In the genomic region with DNA sequence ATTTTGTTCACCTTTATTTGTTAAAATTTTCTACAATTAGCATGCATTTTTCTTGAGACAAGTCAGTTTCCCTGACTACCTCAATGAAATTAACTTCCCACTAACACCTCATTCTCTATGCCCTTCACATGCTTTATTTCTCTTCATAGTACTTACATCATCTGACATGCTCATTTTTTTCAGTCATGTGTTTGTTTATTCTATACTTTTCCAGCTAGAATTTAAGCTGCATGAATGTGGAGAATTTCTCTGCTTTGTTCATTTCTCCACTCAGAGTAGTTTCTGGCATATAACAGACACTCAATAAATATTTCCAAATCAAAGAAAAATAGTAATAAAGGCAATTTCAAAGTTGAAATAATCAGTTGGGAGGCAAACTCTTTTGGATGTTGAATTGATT, we compare ENCODE assay signal across 17 cellular contexts.
"Had no signal": no experiment of that assay in that cellular context is flagged by ENCODE, and none has a peak within 500 bp of the region (broad histone marks: within the 10 kb centered on the region; RNA-seq: fewer than 3 reads in every experiment).

No MANE protein-coding gene starts in this region.

- H3K27ac Mint-ChIP-seq: activated CD4-positive, alpha-beta T cell treated with anti-CD3 and anti-CD28 coated beads, Interleukin-2, amount 10 ng/mL, durations not matched to agents 24 days and 14 days; activated CD8-positive, alpha-beta T cell treated with anti-CD3 and anti-CD28 coated beads, Interleukin-2, amount 10 ng/mL, durations not matched to agents 7 days and 5 days; activated naive CD4-positive, alpha-beta T cell treated with anti-CD3 and anti-CD28 coated beads, Interleukin-2, amount 50 U/mL, for 24 hours; memory B cell; natural killer cell; stimulated activated effector memory CD8-positive, alpha-beta T cell treated with anti-CD3 and anti-CD28 coated beads, Interleukin-12 subunit alpha, Interleukin-12 subunit beta, amount 100 ng/mL, for 72 hours; T-helper 17 cell had no signal

- H3K9me3 Mint-ChIP-seq: activated CD4-positive, alpha-beta T cell treated with anti-CD3 and anti-CD28 coated beads, Interleukin-2, amount 10 ng/mL, durations not matched to agents 24 days and 14 days; activated naive CD4-positive, alpha-beta T cell treated with anti-CD3 and anti-CD28 coated beads, Interleukin-2, amount 50 U/mL, for 24 hours; memory B cell had no signal

- DNase-seq: activated CD4-positive, alpha-beta T cell treated with anti-CD3 and anti-CD28 coated beads, Interleukin-2, amount 10 ng/mL, durations not matched to agents 24 days and 14 days; activated CD8-positive, alpha-beta memory T cell treated with anti-CD3 and anti-CD28 coated beads, Interleukin-2, amount 50 U/mL, for 4 hours; activated CD8-positive, alpha-beta T cell treated with anti-CD3 and anti-CD28 coated beads, Interleukin-2, amount 10 ng/mL, durations not matched to agents 7 days and 5 days; activated effector memory CD4-positive, alpha-beta T cell treated with anti-CD3 and anti-CD28 coated beads, Interleukin-2, amount 50 U/mL, for 16 hours; activated T-cell treated with anti-CD3 and anti-CD28 coated beads, Interleukin-2, amount 50 U/mL, for 48 hours; effector CD8-positive, alpha-beta T cell; gastrocnemius medialis; kidney; left lung; natural killer cell; ovary; T-helper 17 cell had no signal

- ATAC-seq: activated CD8-positive, alpha-beta T cell treated with anti-CD3 and anti-CD28 coated beads, Interleukin-2, amount 10 ng/mL, durations not matched to agents 7 days and 5 days; gastrocnemius medialis; left lung; natural killer cell; stimulated activated effector memory CD8-positive, alpha-beta T cell treated with anti-CD3 and anti-CD28 coated beads, Interleukin-12 subunit alpha, Interleukin-12 subunit beta, amount 100 ng/mL, for 72 hours; T-helper 17 cell had no signal

- H3K4me1 Mint-ChIP-seq: activated CD4-positive, alpha-beta T cell treated with anti-CD3 and anti-CD28 coated beads, Interleukin-2, amount 10 ng/mL, durations not matched to agents 24 days and 14 days; activated naive CD4-positive, alpha-beta T cell treated with anti-CD3 and anti-CD28 coated beads, Interleukin-2, amount 50 U/mL, for 24 hours; memory B cell; natural killer cell; stimulated activated effector memory CD8-positive, alpha-beta T cell treated with anti-CD3 and anti-CD28 coated beads, Interleukin-12 subunit alpha, Interleukin-12 subunit beta, amount 100 ng/mL, for 72 hours; T-helper 17 cell had no signal

- H3K27me3 ChIP-seq: gastrocnemius medialis, left lung, ovary had no signal

- H3K27me3 Mint-ChIP-seq: activated CD4-positive, alpha-beta T cell treated with anti-CD3 and anti-CD28 coated beads, Interleukin-2, amount 10 ng/mL, durations not matched to agents 24 days and 14 days; activated naive CD4-positive, alpha-beta T cell treated with anti-CD3 and anti-CD28 coated beads, Interleukin-2, amount 50 U/mL, for 24 hours; memory B cell; T-helper 17 cell had no signal

- H3K9me3 ChIP-seq: gastrocnemius medialis, left lung, ovary, thoracic aorta had no signal

- H3K4me3 Mint-ChIP-seq: activated CD4-positive, alpha-beta T cell treated with anti-CD3 and anti-CD28 coated beads, Interleukin-2, amount 10 ng/mL, durations not matched to agents 24 days and 14 days; activated CD8-positive, alpha-beta T cell treated with anti-CD3 and anti-CD28 coated beads, Interleukin-2, amount 10 ng/mL, durations not matched to agents 7 days and 5 days; activated naive CD4-positive, alpha-beta T cell treated with anti-CD3 and anti-CD28 coated beads, Interleukin-2, amount 50 U/mL, for 24 hours; memory B cell; natural killer cell; stimulated activated effector memory CD8-positive, alpha-beta T cell treated with anti-CD3 and anti-CD28 coated beads, Interleukin-12 subunit alpha, Interleukin-12 subunit beta, amount 100 ng/mL, for 72 hours; T-helper 17 cell had no signal

- H3K27ac ChIP-seq: coronary artery, gastrocnemius medialis, left lung, ovary, thoracic aorta had no signal

- H3K4me1 ChIP-seq: gastrocnemius medialis, left lung had no signal

- H3K4me3 ChIP-seq: coronary artery, gastrocnemius medialis, left lung, ovary, thoracic aorta had no signal

- H3K36me3 Mint-ChIP-seq: activated naive CD4-positive, alpha-beta T cell treated with anti-CD3 and anti-CD28 coated beads, Interleukin-2, amount 50 U/mL, for 24 hours; memory B cell; natural killer cell; stimulated activated effector memory CD8-positive, alpha-beta T cell treated with anti-CD3 and anti-CD28 coated beads, Interleukin-12 subunit alpha, Interleukin-12 subunit beta, amount 100 ng/mL, for 72 hours had no signal

- H3K36me3 ChIP-seq: gastrocnemius medialis, left lung, ovary, thoracic aorta had no signal
